In genomic region chr4:2468464-2469191, GRCh38 we compare ENCODE assay signal across 8 cellular contexts. TPM values are rescaled to one million over a fixed set of nuclear protein-coding genes. Genes with fewer than 3 reads are reported as not detected.
DNase-seq lines count a peak whose midpoint lies in the region; ATAC-seq and TF ChIP-seq lines count a peak whose summit lies in the region.

A gene with protein sequence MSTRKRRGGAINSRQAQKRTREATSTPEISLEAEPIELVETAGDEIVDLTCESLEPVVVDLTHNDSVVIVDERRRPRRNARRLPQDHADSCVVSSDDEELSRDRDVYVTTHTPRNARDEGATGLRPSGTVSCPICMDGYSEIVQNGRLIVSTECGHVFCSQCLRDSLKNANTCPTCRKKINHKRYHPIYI (plus strand): TSS chr4:2469106. CDS start chr4:2490494, 21,388 bp downstream.

- peaks cover 49% of the 10 kb centered on the region for H3K36me3 Mint-ChIP-seq in GM23338 (ENCODE audit: low read depth)
- H3K36me3 Mint-ChIP-seq in naive thymus-derived CD8-positive, alpha-beta T cell = peaks cover 0 to 36% (median 13%) of the 10 kb centered on the region in 3 donors

- H3K4me3 Mint-ChIP-seq in GM23338 = peak within 1 kb of the TSS; percentile 99
- H3K4me3 Mint-ChIP-seq in naive thymus-derived CD8-positive, alpha-beta T cell = peak within 1 kb of the TSS; percentile 92 to 98 (median 96)

- H4K20me1 ChIP-seq in DOHH2 (ENCODE audit: control insufficient read depth, insufficient read depth, low read depth, low read length) = peaks cover 27% of the 10 kb centered on the region
- peaks cover 41% of the 10 kb centered on the region for H4K20me1 ChIP-seq in GM23338 (replicated peaks; ENCODE audit: insufficient read depth)
- no peaks in the 10 kb centered on the region for H4K20me1 ChIP-seq in fibroblast of lung (ENCODE audit: control insufficient read depth, extremely low read depth, insufficient read depth, low read length)

- peaks cover 2% of the 10 kb centered on the region for H3K27me3 ChIP-seq in DOHH2 (ENCODE audit: control insufficient read depth, low read length)
- peaks cover 4% of the 10 kb centered on the region; the same call in 1 of the 2 replicates for H3K27me3 ChIP-seq in GM23338 (ENCODE audit: insufficient read depth)
- no peaks in the 10 kb centered on the region for H3K27me3 ChIP-seq in fibroblast of lung (ENCODE audit: control insufficient read depth, insufficient read depth, low read length)

- peak within 1 kb of the TSS; percentile 83 for H3K9ac ChIP-seq in fibroblast of lung (ENCODE audit: insufficient read depth, low read length)

- no peaks in the 10 kb centered on the region for H3K9me2 ChIP-seq in DOHH2 (replicated peaks; ENCODE audit: control insufficient read depth, low read length)
- no peaks in the 10 kb centered on the region for H3K9me2 ChIP-seq in GM23338 (ENCODE audit: insufficient read depth)

- TF ChIP-seq CTCF in DOHH2 (IDR thresholded peaks at IDR 0.05; ENCODE audit: low read depth, low read length, poor library complexity, severe bottlenecking) (no peak), GM23338 (conservative IDR thresholded peaks at IDR 0.05; ENCODE audit: low read depth in 2 of 2) (no peak), fibroblast of lung (conservative IDR thresholded peaks at IDR 0.05 in 1 of 2, IDR thresholded peaks at IDR 0.05 in 1 of 2; ENCODE audit: low read depth in 1 of 2, low read length in 2 of 2) (no peak)

- DNase-seq in GM23338 (ENCODE audit: low spot score) (peak; percentile 99), LHCN-M2 (ENCODE audit: low read depth) (peak; percentile 94), RPMI8226 (peak; percentile 95), fibroblast of lung (ENCODE audit: low read depth in 2 of 2) (peak; percentile 97)
- DNase-seq in activated T-helper 1 cell treated with anti-CD3 and anti-CD28 coated beads, Interleukin-2, amount 50 U/mL, for 16 hours (ENCODE audit: low read depth in 1 of 2, low spot score in 1 of 2) = peak; percentile 87 to 92
- DNase-seq in naive thymus-derived CD8-positive, alpha-beta T cell = peak; percentile 85 to 97 (median 94)
- peak; percentile 88 to 96 (median 94) for DNase-seq in stimulated activated naive CD4-positive, alpha-beta T cell (lab: John Stamatoyannopoulos, UW)

- H2AFZ ChIP-seq in GM23338 (peak within 1 kb of the TSS; percentile 92), fibroblast of lung (ENCODE audit: low read length) (peak within 1 kb of the TSS; percentile 56)

- peaks cover 36% of the 10 kb centered on the region for H3K4me1 ChIP-seq in DOHH2 (ENCODE audit: control insufficient read depth, low read length)
- H3K4me1 ChIP-seq in GM23338 (ENCODE audit: insufficient read depth) = peaks cover 17% of the 10 kb centered on the region
- no peaks in the 10 kb centered on the region for H3K4me1 ChIP-seq in fibroblast of lung (ENCODE audit: control insufficient read depth, extremely low read depth, insufficient read depth, low read length)

- no peaks in the 10 kb centered on the region for H3K9me3 Mint-ChIP-seq in GM23338
- no peaks in the 10 kb centered on the region for H3K9me3 Mint-ChIP-seq in naive thymus-derived CD8-positive, alpha-beta T cell

- H3K4me3 ChIP-seq in DOHH2 (ENCODE audit: low read length) (peak within 1 kb of the TSS; percentile 80), GM23338 (peak within 1 kb of the TSS; percentile 97), fibroblast of lung (replicated peaks in 1 of 4; ENCODE audit: control extremely low read depth in 1 of 4, insufficient read depth in 1 of 4, low read depth in 3 of 4, low read length in 4 of 4) (peak within 1 kb of the TSS; percentile 78 to 97 (median 92))

- peaks cover 62% of the 10 kb centered on the region for H3K79me2 ChIP-seq in DOHH2 (ENCODE audit: control insufficient read depth, low read length)
- peaks cover 63% of the 10 kb centered on the region for H3K79me2 ChIP-seq in GM23338 (replicated peaks; ENCODE audit: insufficient read depth)
- H3K79me2 ChIP-seq in fibroblast of lung (ENCODE audit: control insufficient read depth, insufficient read depth, low read length) = peaks cover 52% of the 10 kb centered on the region

- POLR2A ChIA-PET in naive thymus-derived CD8-positive, alpha-beta T cell (lab: Charles Lee) = interaction anchor here (0.6 to 3.7 kb wide), 22 partner anchors 9 to 745 kb away, joined by 3 to 46 read pairs (median 4); partner anchors contain the start of genes CFAP99, FAM193A, HAUS3 and MXD4

- ATAC-seq in GM23338 = peak; percentile 86
- peak; percentile 83 to 85 for ATAC-seq in naive thymus-derived CD8-positive, alpha-beta T cell

- H3K9me3 ChIP-seq in DOHH2 (ENCODE audit: control insufficient read depth, insufficient read depth, low read length) (no peaks in the 10 kb centered on the region), fibroblast of lung (ENCODE audit: control insufficient read depth, insufficient read depth, low read depth, low read length) (no peaks in the 10 kb centered on the region)

- peaks cover 43% of the 10 kb centered on the region for H3K36me3 ChIP-seq in DOHH2 (ENCODE audit: control insufficient read depth, low read length)
- peaks cover 18% of the 10 kb centered on the region for H3K36me3 ChIP-seq in GM23338 (ENCODE audit: insufficient read depth)
- peaks cover 9% of the 10 kb centered on the region for H3K36me3 ChIP-seq in fibroblast of lung (ENCODE audit: control insufficient read depth, insufficient read depth, low read length)

- H3K4me1 Mint-ChIP-seq in GM23338 = peaks cover 27% of the 10 kb centered on the region
- peaks cover 23 to 59% (median 49%) of the 10 kb centered on the region in 4 donors for H3K4me1 Mint-ChIP-seq in naive thymus-derived CD8-positive, alpha-beta T cell

- peak within 1 kb of the TSS; percentile 82 for H3K27ac ChIP-seq in DOHH2 (ENCODE audit: low read depth, low read length)
- H3K27ac ChIP-seq in GM23338 (ENCODE audit: low read depth) = peak within 1 kb of the TSS; percentile 95
- peak within 1 kb of the TSS; percentile 92 for H3K27ac ChIP-seq in fibroblast of lung (ENCODE audit: insufficient read depth, low read length)

- H3F3A ChIP-seq in DOHH2 (ENCODE audit: control insufficient read depth, insufficient read depth) (peaks cover 3% of the 10 kb centered on the region; the same call in 1 of the 2 replicates), GM23338 (replicated peaks; ENCODE audit: low read depth) (peaks cover 26% of the 10 kb centered on the region)

- peaks cover 14% of the 10 kb centered on the region for H3K27me3 Mint-ChIP-seq in GM23338 (ENCODE audit: insufficient read depth, low read depth, poor library complexity)
- H3K27me3 Mint-ChIP-seq in naive thymus-derived CD8-positive, alpha-beta T cell = no peaks in the 10 kb centered on the region

- peak within 1 kb of the TSS; percentile 98 for H3K27ac Mint-ChIP-seq in GM23338
- peak within 1 kb of the TSS; percentile 93 to 99 (median 98) for H3K27ac Mint-ChIP-seq in naive thymus-derived CD8-positive, alpha-beta T cell

- H3K4me2 ChIP-seq in DOHH2 (ENCODE audit: low read length) (peak within 1 kb of the TSS; percentile 95), GM23338 (peak within 1 kb of the TSS; percentile 99), fibroblast of lung (ENCODE audit: extremely low read depth, insufficient read depth, low read length) (peak within 1 kb of the TSS; percentile 100)

TF ChIP-seq in GM23338, 12 proteins besides CTCF, POLR2A, EP300 and RAD21 (continues in another document):
- TF ChIP-seq EZH2phosphoT487 (IDR thresholded peaks at IDR 0.05; ENCODE audit: unreplicated experiment) (no peak), JUNB (IDR thresholded peaks at IDR 0.05; ENCODE audit: unreplicated experiment) (no peak), ZNF114 (CRISPR knock-in tag; IDR thresholded peaks at IDR 0.05) (no peak), STAT1 (IDR thresholded peaks at IDR 0.05; ENCODE audit: unreplicated experiment) (no peak), CREB1 (CRISPR knock-in tag; IDR thresholded peaks at IDR 0.05; ENCODE audit: low read depth) (peak; percentile 47; the same call in 1 of the 2 replicates), ETS1 (IDR thresholded peaks at IDR 0.05) (no peak), POLR2AphosphoS5 (IDR thresholded peaks at IDR 0.05; ENCODE audit: low read depth) (peak; percentile 76), ZNF331 (CRISPR knock-in tag; IDR thresholded peaks at IDR 0.05; ENCODE audit: low read depth) (no peak)

RNA-seq across cellular contexts. Expression of the gene that starts here (rescaled TPM):
- total RNA-seq in GM23338 (2014; rRNA removed; shearing (Covaris generic)) = 77.2 and 87.5 TPM in 2 replicates
- polyA plus RNA-seq in GM23338 (2016; fragmentation: Nextera tagmentation; extraction: Ambion mirVana) (42.5 and 47.7 TPM in 2 replicates), fibroblast of lung (72.4 and 89.4 TPM in 2 replicates)
- total RNA-seq in LHCN-M2 (2014; rRNA removed) (72.6 and 76.3 TPM in 2 replicates), fibroblast of lung (32.4 and 45.6 TPM in 2 replicates)
- 38.2 TPM for polyA plus RNA-seq in LHCN-M2 (2012)
- 40.4 and 41.9 TPM in 2 replicates for polyA plus RNA-seq in fibroblast of lung (2012)
- 62.6 and 100 TPM in 2 replicates for polyA minus RNA-seq in fibroblast of lung (ENCODE audit: low replicate concordance)
- 100 to 1,000 TPM in 1 of 2 experiments, 10 to 100 TPM in 1; 94.2 to 100 TPM for total RNA-seq in naive thymus-derived CD8-positive, alpha-beta T cell
- 10 to 100 TPM; 59.8 to 88.3 (median 73.3) TPM for polyA plus RNA-seq in naive thymus-derived CD8-positive, alpha-beta T cell

Comparison
In these comparisons a context has a peak if more than half of its experiments do, and no peak if none do; other contexts are left out.
1. Peak in every context shown above with its lines: DNase-seq, ATAC-seq, H3K4me3 ChIP-seq and H3K27ac ChIP-seq.